Comparison of ENCODE assay signal across 8 cellular contexts in genomic region chr6:134174790-134175531, GRCh38.
DNase-seq lines count a peak whose midpoint lies in the region; ATAC-seq lines count a peak whose summit lies in the region.

No MANE protein-coding gene starts in this region.

- H3K27me3 ChIP-seq in esophagus (ENCODE audit: control insufficient read depth in 1 of 2, insufficient read depth in 2 of 2, low read length in 2 of 2) (no peaks in the 10 kb centered on the region), muscle layer of duodenum (ENCODE audit: low read depth, low read length) (no peaks in the 10 kb centered on the region)

- H3K4me1 ChIP-seq in esophagus (ENCODE audit: control insufficient read depth in 2 of 2, insufficient read depth in 2 of 2, low read length in 1 of 2) (peaks cover 0 to 7% of the 10 kb centered on the region in 2 donors), muscle layer of duodenum (ENCODE audit: control insufficient read depth in 1 of 2, insufficient read depth in 2 of 2, low read length in 2 of 2) (peaks cover 0 to 18% of the 10 kb centered on the region in 2 donors)

- H3K4me3 ChIP-seq in esophagus (ENCODE audit: low read depth in 1 of 2, low read length in 2 of 2) (peak overlapping the region; percentile 78 to 87), muscle layer of duodenum (ENCODE audit: low read depth in 1 of 2, low read length in 2 of 2) (peak overlapping the region; percentile 84 to 98)

- ATAC-seq in GM21528 (IDR thresholded peaks at IDR 0.05; ENCODE audit: low FRiP score, unreplicated experiment): peak; percentile 79
- peak; percentile 77 to 83 for ATAC-seq in activated T-cell treated with anti-CD3 and anti-CD28 coated beads, Interleukin-2, amount 50 U/mL, for 4 hours

- H3K9me3 Mint-ChIP-seq in activated T-cell treated with anti-CD3 and anti-CD28 coated beads, Interleukin-2, amount 50 U/mL, for 4 hours: no peaks in the 10 kb centered on the region

- peak overlapping the region; percentile 93 for H3K4me3 Mint-ChIP-seq in activated T-cell treated with anti-CD3 and anti-CD28 coated beads, Interleukin-2, amount 50 U/mL, for 4 hours

- 1% methylated on average over 91 to 97 of the region's 97 CpGs for WGBS in esophagus, 2 donors

- H3K36me3 ChIP-seq in esophagus (ENCODE audit: control insufficient read depth in 2 of 2, insufficient read depth in 2 of 2, low read length in 1 of 2): peaks cover 15% of the 10 kb centered on the region in 2 donors
- H3K36me3 ChIP-seq in muscle layer of duodenum (ENCODE audit: control insufficient read depth in 1 of 2, insufficient read depth in 2 of 2, low read length in 2 of 2): peaks cover 27 to 35% of the 10 kb centered on the region in 2 donors

- H3K9me3 ChIP-seq in esophagus (ENCODE audit: control insufficient read depth in 2 of 2, insufficient read depth in 1 of 2, low read depth in 1 of 2, low read length in 1 of 2) (no peaks in the 10 kb centered on the region), muscle layer of duodenum (ENCODE audit: control insufficient read depth in 1 of 2, low read length in 2 of 2) (no peaks in the 10 kb centered on the region)

- peak; percentile 92 for DNase-seq in DMS153 (lab: John Stamatoyannopoulos, UW)
- peak; percentile 79 for DNase-seq in HuH-7.5 (ENCODE audit: low spot score)
- peak; percentile 85 for DNase-seq in OCI-M2 (lab: John Stamatoyannopoulos, UW; ENCODE audit: unreplicated experiment)
- DNase-seq in activated T-cell treated with anti-CD3 and anti-CD28 coated beads, Interleukin-2, amount 50 U/mL, for 4 hours: peak; percentile 96
- peak; percentile 89 for DNase-seq in stimulated activated CD8-positive, alpha-beta memory T cell treated with anti-CD3 and anti-CD28 coated beads, Interleukin-7, amount 100 ng/mL, for 24 hours (ENCODE audit: low read depth)

- H3K27me3 Mint-ChIP-seq in activated T-cell treated with anti-CD3 and anti-CD28 coated beads, Interleukin-2, amount 50 U/mL, for 4 hours (ENCODE audit: low read depth): no peaks in the 10 kb centered on the region

- H3K27ac ChIP-seq in esophagus (ENCODE audit: low read depth in 2 of 2, low read length in 1 of 2) (peak overlapping the region; percentile 96 to 98), muscle layer of duodenum (ENCODE audit: low read length) (peak overlapping the region; percentile 97)

- H3K36me3 Mint-ChIP-seq in activated T-cell treated with anti-CD3 and anti-CD28 coated beads, Interleukin-2, amount 50 U/mL, for 4 hours (ENCODE audit: insufficient read depth): peaks cover 36% of the 10 kb centered on the region

- H3K4me1 Mint-ChIP-seq in activated T-cell treated with anti-CD3 and anti-CD28 coated beads, Interleukin-2, amount 50 U/mL, for 4 hours (ENCODE audit: low read depth): peaks cover 68% of the 10 kb centered on the region

Comparison
In these comparisons a context has a peak if more than half of its experiments do, and no peak if none do; other contexts are left out.
1. Peak in every context shown above with its lines: DNase-seq, ATAC-seq, H3K4me3 ChIP-seq and H3K27ac ChIP-seq.